8 cellular contexts compared by ENCODE assay signal in genomic region chr16:70345840-70346239, GRCh38. TPM values are rescaled to one million over a fixed set of nuclear protein-coding genes. Genes with fewer than 3 reads are reported as not detected.
DNase-seq lines count a peak whose midpoint lies in the region; ATAC-seq and TF ChIP-seq lines count a peak whose summit lies in the region.

No MANE protein-coding gene starts in this region.

- peaks cover 16 to 44% (median 23%) of the 10 kb centered on the region in 4 donors for H3K4me1 Mint-ChIP-seq in CD4-positive, alpha-beta memory T cell

- H3K4me2 ChIP-seq in PC-9 = peak overlapping the region; percentile 77
- H3K4me2 ChIP-seq in osteoblast (ENCODE audit: insufficient read depth, low read length) = peak overlapping the region; percentile 90

- H3K4me1 ChIP-seq in CD4-positive, alpha-beta memory T cell (ENCODE audit: insufficient read depth, low read length) = peaks cover 24% of the 10 kb centered on the region
- H3K4me1 ChIP-seq in PC-9 (replicated peaks; ENCODE audit: insufficient read depth) (peaks cover 13% of the 10 kb centered on the region; the same call in 1 of the 2 replicates), osteoblast (ENCODE audit: insufficient read depth, low read length) (peaks cover 18% of the 10 kb centered on the region)

- POLR2A ChIA-PET in CD4-positive, alpha-beta memory T cell (lab: Charles Lee; ENCODE audit: partially characterized antibody) = interaction anchor here (0.6 to 3.4 kb wide), 25 partner anchors 8 to 178 kb away, joined by 3 to 62 read pairs (median 5); partner anchors contain the start of genes AARS1, COG4, DDX19B and EXOSC6
- POLR2A ChIA-PET in PC-9 (lab: Charles Lee; ENCODE audit: unreplicated experiment) = interaction anchor here (0.5 to 0.6 kb wide), 4 partner anchors 57 to 943 kb away, joined by 4 to 9 read pairs (median 8); partner anchors contain the start of gene CMTR2

- TSS peak; percentile 74 for BruUV-seq in PC-9 (replicated peaks; lab: Mats Ljungman, UMichigan)

- H3K27me3 Mint-ChIP-seq in CD4-positive, alpha-beta memory T cell = no peaks in the 10 kb centered on the region

- H3K9me3 ChIP-seq in CD4-positive, alpha-beta memory T cell (ENCODE audit: control insufficient read depth in 1 of 2, low read length in 2 of 2) = no peaks in the 10 kb centered on the region
- H3K9me3 ChIP-seq in PC-9 (ENCODE audit: insufficient read depth, low read depth) (no peaks in the 10 kb centered on the region), osteoblast (ENCODE audit: low read depth, low read length) (no peaks in the 10 kb centered on the region)

- no peaks in the 10 kb centered on the region for H3K27me3 ChIP-seq in CD4-positive, alpha-beta memory T cell (ENCODE audit: insufficient read depth, low read length)
- H3K27me3 ChIP-seq in PC-9 (ENCODE audit: insufficient read depth, low read depth) = no peaks in the 10 kb centered on the region
- no peaks in the 10 kb centered on the region for H3K27me3 ChIP-seq in osteoblast (ENCODE audit: insufficient read depth, low read length)

- H3K36me3 Mint-ChIP-seq in CD4-positive, alpha-beta memory T cell = peaks cover 4 to 21% of the 10 kb centered on the region in 2 donors

- H3K27ac Mint-ChIP-seq in CD4-positive, alpha-beta memory T cell = peak overlapping the region; percentile 91 to 99 (median 99)

- no peaks in the 10 kb centered on the region for H3K9me2 ChIP-seq in PC-9 (ENCODE audit: insufficient read depth)

- H3K79me2 ChIP-seq in PC-9 (ENCODE audit: low read depth) (peaks cover 39% of the 10 kb centered on the region), osteoblast (ENCODE audit: insufficient read depth, low read length) (peaks cover 39% of the 10 kb centered on the region)

- H3K4me3 Mint-ChIP-seq in CD4-positive, alpha-beta memory T cell = peak overlapping the region; percentile 81 to 96 (median 94)

- H2AFZ ChIP-seq in PC-9 (peak overlapping the region; percentile 75; the same call in 1 of the 2 replicates), osteoblast (ENCODE audit: low read length) (peak overlapping the region; percentile 51)

- peaks cover 0 to 8% (median 0%) of the 10 kb centered on the region in 8 donors for H3K9me3 Mint-ChIP-seq in CD4-positive, alpha-beta memory T cell

- H4K20me1 ChIP-seq in PC-9 (ENCODE audit: insufficient read depth) = no peaks in the 10 kb centered on the region
- peaks cover 7% of the 10 kb centered on the region for H4K20me1 ChIP-seq in osteoblast (ENCODE audit: insufficient read depth, low read length)

- H3F3A ChIP-seq in PC-9 (ENCODE audit: insufficient read depth, low read depth) = peaks cover 19% of the 10 kb centered on the region; the same call in 1 of the 2 replicates

- intact Hi-C loops in CD4-positive, alpha-beta memory T cell (cut with micrococcal nuclease) = loop anchor here (1.0 kb wide), 5 partner anchors 35 to 177 kb away; partner anchors contain the start of genes AARS1, COG4, DDX19B and EXOSC6
- intact Hi-C loops in PC-9 (cut with micrococcal nuclease; ENCODE audit: unreplicated experiment) = loop anchor here (2.0 kb wide), 1 partner anchor 47 kb away; the partner anchor contains the start of gene DDX19B

- peak overlapping the region in 1 of 2 donors; percentile 93 for H3K4me3 ChIP-seq in CD4-positive, alpha-beta memory T cell (ENCODE audit: low read length in 2 of 2)
- H3K4me3 ChIP-seq in PC-9 (peak overlapping the region; percentile 77), epithelial cell of esophagus (ENCODE audit: low read length) (peak overlapping the region; percentile 54), osteoblast (ENCODE audit: insufficient read depth, low read length) (peak overlapping the region; percentile 99)

- CTCF ChIA-PET in CD4-positive, alpha-beta memory T cell (lab: Charles Lee; ENCODE audit: partially characterized antibody) = interaction anchor here (1.1 to 1.7 kb wide), 3 partner anchors 9 to 36 kb away, joined by 3 to 7 read pairs (median 5); no protein-coding TSS in a partner anchor
- CTCF ChIA-PET in PC-9 (lab: Charles Lee) = no interaction called here

- no peaks in the 10 kb centered on the region for H3K36me3 ChIP-seq in CD4-positive, alpha-beta memory T cell (ENCODE audit: insufficient read depth, low read length)
- H3K36me3 ChIP-seq in PC-9 (ENCODE audit: low read depth) (peaks cover 4% of the 10 kb centered on the region; the same call in 1 of the 2 replicates), osteoblast (ENCODE audit: insufficient read depth, low read length) (peaks cover 5% of the 10 kb centered on the region)

- TF ChIP-seq CTCF in PC-9 (conservative IDR thresholded peaks at IDR 0.05) (no peak), epithelial cell of esophagus (IDR thresholded peaks at IDR 0.05; ENCODE audit: insufficient read depth, low read depth, low read length, missing control alignments) (no peak), osteoblast (IDR thresholded peaks at IDR 0.05; ENCODE audit: extremely low read depth, low read depth, low read length) (no peak)

- no peak for DNase-seq in CD4-positive, alpha-beta memory T cell
- DNase-seq in PC-9 = no peak
- DNase-seq in epithelial cell of esophagus (ENCODE audit: low read depth) = no peak
- no peak for DNase-seq in osteoblast (ENCODE audit: insufficient read length, low spot score, missing footprints)
- no peak for DNase-seq in SHP77 treated with DMSO at 0.1 percent for 48 hours (lab: John Stamatoyannopoulos, UW)
- DNase-seq in kidney glomerular epithelial cell (lab: John Stamatoyannopoulos, UW) = no peak
- DNase-seq in HK-2 (ENCODE audit: unreplicated experiment) = no peak

- peak overlapping the region; percentile 87 for H3K27ac ChIP-seq in CD4-positive, alpha-beta memory T cell (ENCODE audit: low read depth, low read length)
- H3K27ac ChIP-seq in PC-9 (peak overlapping the region; percentile 56), osteoblast (ENCODE audit: low read depth, low read length) (peak overlapping the region; percentile 90)

- ATAC-seq in GM18867 (IDR thresholded peaks at IDR 0.05; ENCODE audit: unreplicated experiment) = no peak

RNA-seq across cellular contexts. Expression of gene DDX19A, which starts 0.9 kb away (rescaled TPM):
- 10 to 100 TPM; 42.8 to 43.5 TPM for total RNA-seq in CD4-positive, alpha-beta memory T cell
- polyA plus RNA-seq in CD4-positive, alpha-beta memory T cell = 10 to 100 TPM; 28.8 to 37.9 TPM
- total RNA-seq in PC-9 (2021) (22.3 and 25.1 TPM in 2 replicates), osteoblast (35.4 and 43.1 TPM in 2 replicates)

RNA-seq across cellular contexts. Expression of gene DDX19B, which starts 46.9 kb away (rescaled TPM):
- 10 to 100 TPM; 26.9 to 28.7 TPM for total RNA-seq in CD4-positive, alpha-beta memory T cell
- polyA plus RNA-seq in CD4-positive, alpha-beta memory T cell = 10 to 100 TPM; 52.4 to 52.7 TPM
- 40.1 and 42.1 TPM in 2 replicates for total RNA-seq in PC-9 (2021)
- 30.6 and 42.7 TPM in 2 replicates for total RNA-seq in osteoblast

RNA-seq across cellular contexts. Expression of gene AARS1, which starts 56.5 kb away (rescaled TPM):
- total RNA-seq in CD4-positive, alpha-beta memory T cell = 100 to 1,000 TPM; 102 to 103 TPM
- polyA plus RNA-seq in CD4-positive, alpha-beta memory T cell = 10 to 100 TPM; 22.6 to 37.5 TPM
- 142 and 180 TPM in 2 replicates for total RNA-seq in PC-9 (2021)
- total RNA-seq in osteoblast = 197 and 213 TPM in 2 replicates
